ENCODE assay signal across 6 cellular contexts in genomic region chr15:94546838-94547237, GRCh38.
"Had no signal": no experiment of that assay in that cellular context is flagged by ENCODE, and none has a peak within 500 bp of the region (broad histone marks: within the 10 kb centered on the region; RNA-seq: fewer than 3 reads in every experiment).

No MANE protein-coding gene starts in this region.

- DNase-seq: IMR-90, KBM-7, KG1 had no signal

- H3K27ac ChIP-seq: HL-60 had no signal

- ATAC-seq: HepG2, K562 had no signal

- H3K4me3 ChIP-seq: K562 had no signal
